In the genomic region with DNA sequence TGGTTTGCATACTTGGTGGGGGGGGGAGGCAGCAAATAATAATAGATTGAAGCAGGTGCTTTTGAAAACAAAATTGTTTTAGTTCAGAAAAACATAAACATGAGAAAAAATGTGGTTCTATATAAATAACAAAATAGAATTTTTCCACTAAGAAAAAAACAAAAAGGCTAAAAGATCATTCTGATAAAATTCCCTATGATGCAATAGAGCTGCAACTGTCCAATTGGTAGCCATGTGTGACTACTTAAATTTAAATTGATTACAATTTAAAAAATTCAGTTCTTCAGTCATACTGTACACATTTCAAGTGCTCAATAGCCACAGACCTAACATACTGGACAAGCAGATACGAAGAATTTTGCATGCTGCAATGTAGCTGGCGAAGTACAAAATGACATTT, we compare ENCODE assay signal across 1 cellular context.
TF ChIP-seq lines count a peak whose summit lies in the region.

No MANE protein-coding gene starts in this region.

TF ChIP-seq in K562, 482 proteins besides CTCF, POLR2A, EP300 and RAD21:
- no peak for TF ChIP-seq DMBX1 (CRISPR knock-in tag; IDR thresholded peaks at IDR 0.05; ENCODE audit: borderline replicate concordance)
- 0 out of 2 replicates have a peak, but pooled peaks have one; percentile 41 for TF ChIP-seq JUND (IDR thresholded peaks at IDR 0.05; ENCODE audit: borderline replicate concordance, low read depth, low read length)
- no peak for TF ChIP-seq JUND (tag; IDR thresholded peaks at IDR 0.05; ENCODE audit: borderline replicate concordance, low read depth, low read length)
- TF ChIP-seq ATF7 (IDR thresholded peaks at IDR 0.05) = peak; percentile 47; the same call in 1 of the 2 replicates
- TF ChIP-seq SNRNP70 (optimal IDR thresholded peaks at IDR 0.05; ENCODE audit: low read depth, low read length) = no peak
- TF ChIP-seq, protein P1, sequence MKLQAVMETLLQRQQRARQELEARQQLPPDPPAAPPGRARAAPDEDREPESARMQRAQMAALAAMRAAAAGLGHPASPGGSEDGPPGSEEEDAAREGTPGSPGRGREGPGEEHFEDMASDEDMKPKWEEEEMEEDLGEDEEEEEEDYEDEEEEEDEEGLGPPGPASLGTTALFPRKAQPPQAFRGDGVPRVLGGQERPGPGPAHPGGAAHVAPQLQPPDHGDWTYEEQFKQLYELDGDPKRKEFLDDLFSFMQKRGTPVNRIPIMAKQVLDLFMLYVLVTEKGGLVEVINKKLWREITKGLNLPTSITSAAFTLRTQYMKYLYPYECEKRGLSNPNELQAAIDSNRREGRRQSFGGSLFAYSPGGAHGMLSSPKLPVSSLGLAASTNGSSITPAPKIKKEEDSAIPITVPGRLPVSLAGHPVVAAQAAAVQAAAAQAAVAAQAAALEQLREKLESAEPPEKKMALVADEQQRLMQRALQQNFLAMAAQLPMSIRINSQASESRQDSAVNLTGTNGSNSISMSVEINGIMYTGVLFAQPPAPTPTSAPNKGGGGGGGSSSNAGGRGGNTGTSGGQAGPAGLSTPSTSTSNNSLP (IDR thresholded peaks at IDR 0.05; ENCODE audit: borderline replicate concordance, low read depth, low read length) = 0 out of 2 replicates have a peak, but pooled peaks have one; percentile 12
- peak; percentile 24; the same call in 1 of the 2 replicates for TF ChIP-seq ZNF384 (IDR thresholded peaks at IDR 0.05; ENCODE audit: low read depth, low read length)
- TF ChIP-seq CXXC5 (CRISPR knock-in tag; IDR thresholded peaks at IDR 0.05) = 0 out of 2 replicates have a peak, but pooled peaks have one; percentile 20
- TF ChIP-seq TRIM24 (IDR thresholded peaks at IDR 0.05) = peak; percentile 94 to 95
- no peak for TF ChIP-seq HDAC2 (IDR thresholded peaks at IDR 0.05)
- TF ChIP-seq BRD9 (IDR thresholded peaks at IDR 0.05; ENCODE audit: low read depth, partially characterized antibody) = peak; percentile 30
- 0 out of 2 replicates have a peak, but pooled peaks have one; percentile 44 for TF ChIP-seq ZNF175 (CRISPR knock-in tag; IDR thresholded peaks at IDR 0.05; ENCODE audit: low read depth)
- TF ChIP-seq, protein P2, sequence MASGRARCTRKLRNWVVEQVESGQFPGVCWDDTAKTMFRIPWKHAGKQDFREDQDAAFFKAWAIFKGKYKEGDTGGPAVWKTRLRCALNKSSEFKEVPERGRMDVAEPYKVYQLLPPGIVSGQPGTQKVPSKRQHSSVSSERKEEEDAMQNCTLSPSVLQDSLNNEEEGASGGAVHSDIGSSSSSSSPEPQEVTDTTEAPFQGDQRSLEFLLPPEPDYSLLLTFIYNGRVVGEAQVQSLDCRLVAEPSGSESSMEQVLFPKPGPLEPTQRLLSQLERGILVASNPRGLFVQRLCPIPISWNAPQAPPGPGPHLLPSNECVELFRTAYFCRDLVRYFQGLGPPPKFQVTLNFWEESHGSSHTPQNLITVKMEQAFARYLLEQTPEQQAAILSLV (tag; IDR thresholded peaks at IDR 0.05) = 0 out of 2 replicates have a peak, but pooled peaks have one; percentile 42
- TF ChIP-seq, protein P3, sequence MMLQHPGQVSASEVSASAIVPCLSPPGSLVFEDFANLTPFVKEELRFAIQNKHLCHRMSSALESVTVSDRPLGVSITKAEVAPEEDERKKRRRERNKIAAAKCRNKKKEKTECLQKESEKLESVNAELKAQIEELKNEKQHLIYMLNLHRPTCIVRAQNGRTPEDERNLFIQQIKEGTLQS (IDR thresholded peaks at IDR 0.05) = peak; percentile 84
- TF ChIP-seq, protein P3 (CRISPR knock-in tag; conservative IDR thresholded peaks at IDR 0.05) = no peak
- TF ChIP-seq, protein P4, sequence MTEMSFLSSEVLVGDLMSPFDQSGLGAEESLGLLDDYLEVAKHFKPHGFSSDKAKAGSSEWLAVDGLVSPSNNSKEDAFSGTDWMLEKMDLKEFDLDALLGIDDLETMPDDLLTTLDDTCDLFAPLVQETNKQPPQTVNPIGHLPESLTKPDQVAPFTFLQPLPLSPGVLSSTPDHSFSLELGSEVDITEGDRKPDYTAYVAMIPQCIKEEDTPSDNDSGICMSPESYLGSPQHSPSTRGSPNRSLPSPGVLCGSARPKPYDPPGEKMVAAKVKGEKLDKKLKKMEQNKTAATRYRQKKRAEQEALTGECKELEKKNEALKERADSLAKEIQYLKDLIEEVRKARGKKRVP (CRISPR knock-in tag; IDR thresholded peaks at IDR 0.05) = peak; percentile 50; the same call in 1 of the 2 replicates
- peak; percentile 54; the same call in 1 of the 2 replicates for TF ChIP-seq CEBPG (CRISPR knock-in tag; IDR thresholded peaks at IDR 0.05)
- peak; percentile 84 to 93 for TF ChIP-seq CEBPG (tag; conservative IDR thresholded peaks at IDR 0.05 in 1 of 2, IDR thresholded peaks at IDR 0.05 in 1 of 2)
- TF ChIP-seq EP400 (IDR thresholded peaks at IDR 0.05) = peak; percentile 39; the same call in 1 of the 2 replicates
- peak; percentile 75 for TF ChIP-seq CEBPB (tag; IDR thresholded peaks at IDR 0.05)
- TF ChIP-seq ZNF589 (CRISPR knock-in tag; IDR thresholded peaks at IDR 0.05; ENCODE audit: low read depth) = 0 out of 2 replicates have a peak, but pooled peaks have one; percentile 35
- no peak for TF ChIP-seq CREBBP (IDR thresholded peaks at IDR 0.05; ENCODE audit: low read depth, low read length)
- TF ChIP-seq TEAD4 (IDR thresholded peaks at IDR 0.05; ENCODE audit: low read length) = no peak
- no peak for TF ChIP-seq TEAD4 (CRISPR knock-in tag; IDR thresholded peaks at IDR 0.05; ENCODE audit: borderline replicate concordance)
- no peak for TF ChIP-seq ZC3H8 (IDR thresholded peaks at IDR 0.05)
- TF ChIP-seq GABPA (tag; conservative IDR thresholded peaks at IDR 0.05; ENCODE audit: low read depth) = no peak
